Comparison of ENCODE assay signal across 1 cellular context in genomic region chr16:11420895-11421294, GRCh38.
A peak's percentile ranks its signal among the peaks of the same experiment; 100 is the strongest.
TF ChIP-seq lines count a peak whose summit lies in the region.

No MANE protein-coding gene starts in this region.

TF ChIP-seq in HepG2, 621 proteins besides CTCF, POLR2A, EP300 and RAD21 (continued from another document):
- TF ChIP-seq ZNF639 (CRISPR knock-in tag; conservative IDR thresholded peaks at IDR 0.05), result no peak
- TF ChIP-seq ZBTB42 (CRISPR knock-in tag; IDR thresholded peaks at IDR 0.05), result no peak
- TF ChIP-seq TFAP4 (IDR thresholded peaks at IDR 0.05; ENCODE audit: borderline replicate concordance, low read depth), result no peak
- no peak for TF ChIP-seq NR2F6 (IDR thresholded peaks at IDR 0.05)
- peak; percentile 8; the same call in 1 of the 2 replicates for TF ChIP-seq NR2F6 (CRISPR knock-in tag; IDR thresholded peaks at IDR 0.05)
- TF ChIP-seq NFE2L1 (CRISPR knock-in tag; IDR thresholded peaks at IDR 0.05; ENCODE audit: borderline replicate concordance), result no peak
- no peak for TF ChIP-seq ZNF430 (CRISPR knock-in tag; IDR thresholded peaks at IDR 0.05)
- TF ChIP-seq MXI1 (IDR thresholded peaks at IDR 0.05; ENCODE audit: borderline replicate concordance, low read depth, low read length), result no peak
- TF ChIP-seq ZNF629 (CRISPR knock-in tag; conservative IDR thresholded peaks at IDR 0.05), result 0 out of 2 replicates have a peak, but pooled peaks have one; percentile 35
- no peak for TF ChIP-seq HDAC6 (IDR thresholded peaks at IDR 0.05; ENCODE audit: low read depth, low read length)
- TF ChIP-seq KDM5B (CRISPR knock-in tag; IDR thresholded peaks at IDR 0.05; ENCODE audit: borderline replicate concordance), result peak; percentile 25; the same call in 1 of the 2 replicates
- no peak for TF ChIP-seq ZNF777 (CRISPR knock-in tag; IDR thresholded peaks at IDR 0.05)
- TF ChIP-seq ZMAT3 (CRISPR knock-in tag; conservative IDR thresholded peaks at IDR 0.05), result no peak
- TF ChIP-seq ESRRA (CRISPR knock-in tag; IDR thresholded peaks at IDR 0.05; ENCODE audit: low read depth), result peak; percentile 96
- TF ChIP-seq CREM (IDR thresholded peaks at IDR 0.05), result no peak
- no peak for TF ChIP-seq CREM (CRISPR knock-in tag; IDR thresholded peaks at IDR 0.05)
- TF ChIP-seq ZBTB40 (IDR thresholded peaks at IDR 0.05), result no peak
- TF ChIP-seq ZBTB40 (CRISPR knock-in tag; IDR thresholded peaks at IDR 0.05), result no peak
